ENCODE assay signal across 8 cellular contexts in genomic region chr7:155645652-155646051, GRCh38. TPM values are rescaled to one million over a fixed set of nuclear protein-coding genes. Genes with fewer than 3 reads are reported as not detected.
DNase-seq lines count a peak whose midpoint lies in the region; ATAC-seq, FAIRE-seq and TF ChIP-seq lines count a peak whose summit lies in the region.

No MANE protein-coding gene starts in this region.

- peak overlapping the region; percentile 88 to 93 for H3K9ac ChIP-seq in mucosa of rectum (ENCODE audit: low read depth in 1 of 2, low read length in 2 of 2)

- BruUV-seq in MCF 10A (replicated peaks; lab: Mats Ljungman, UMichigan): no TSS peak

- no peaks in the 10 kb centered on the region for H3K27me3 Mint-ChIP-seq in stimulated activated naive CD8-positive, alpha-beta T cell treated with anti-CD3 and anti-CD28 coated beads, Interleukin-15, Interleukin-2, amounts not matched to agents 100 ng/mL and 50 ng/mL, for 24 hours
- no peaks in the 10 kb centered on the region for H3K27me3 Mint-ChIP-seq in MCF 10A (ENCODE audit: insufficient read depth, unreplicated experiment)

- POLR2A ChIA-PET in MCF 10A (lab: Yijun Ruan, JAX): no interaction called here

- ATAC-seq in stimulated activated naive CD8-positive, alpha-beta T cell treated with anti-CD3 and anti-CD28 coated beads, Interleukin-15, Interleukin-2, amounts not matched to agents 100 U/mL and 50 U/mL, for 24 hours: no peak
- ATAC-seq in GM18909 (IDR thresholded peaks at IDR 0.05; ENCODE audit: poor library complexity, unreplicated experiment): no peak

- CTCF ChIA-PET in MCF 10A (lab: Yijun Ruan, JAX): no interaction called here

- H3K4me3 ChIP-seq in mucosa of rectum (ENCODE audit: low read length in 2 of 2): peak overlapping the region; percentile 97

- peaks cover 0 to 4% of the 10 kb centered on the region in 2 donors for H3K9me3 ChIP-seq in mucosa of rectum (ENCODE audit: control insufficient read depth in 2 of 2, low read length in 2 of 2)

- peaks cover 64% of the 10 kb centered on the region for H3K4me1 Mint-ChIP-seq in stimulated activated naive CD8-positive, alpha-beta T cell treated with anti-CD3 and anti-CD28 coated beads, Interleukin-15, Interleukin-2, amounts not matched to agents 100 ng/mL and 50 ng/mL, for 24 hours (ENCODE audit: low read depth)
- H3K4me1 Mint-ChIP-seq in MCF 10A (ENCODE audit: insufficient read depth, unreplicated experiment): peaks cover 29% of the 10 kb centered on the region

- peak overlapping the region; percentile 99 for H3K27ac Mint-ChIP-seq in stimulated activated naive CD8-positive, alpha-beta T cell treated with anti-CD3 and anti-CD28 coated beads, Interleukin-15, Interleukin-2, amounts not matched to agents 100 ng/mL and 50 ng/mL, for 24 hours
- H3K27ac Mint-ChIP-seq in MCF 10A (ENCODE audit: low read depth, unreplicated experiment): peak overlapping the region; percentile 93

- H3K27me3 ChIP-seq in mucosa of rectum (ENCODE audit: control insufficient read depth in 2 of 2, insufficient read depth in 2 of 2, low read length in 2 of 2): no peaks in the 10 kb centered on the region

- no peak for DNase-seq in stimulated activated naive CD8-positive, alpha-beta T cell treated with anti-CD3 and anti-CD28 coated beads, Interleukin-15, Interleukin-2, amounts not matched to agents 100 U/mL and 50 U/mL, for 24 hours
- no peak for DNase-seq in MCF 10A (ENCODE audit: unreplicated experiment)
- no peak for DNase-seq in AG20443 (ENCODE audit: low spot score)
- DNase-seq in urothelium cell line (ENCODE audit: low spot score): no peak
- no peak for DNase-seq in mesenteric fat pad (ENCODE audit: low spot score)

- peaks cover 2 to 13% of the 10 kb centered on the region in 2 donors for H3K36me3 ChIP-seq in mucosa of rectum (ENCODE audit: control insufficient read depth in 2 of 2, insufficient read depth in 2 of 2, low read length in 2 of 2)

- no peak overlapping the region for H3K27ac ChIP-seq in mucosa of rectum (ENCODE audit: low read depth in 2 of 2, low read length in 2 of 2)

- intact Hi-C loops in MCF 10A (cut with micrococcal nuclease): loop anchor here (2.0 to 5.0 kb wide), 3 partner anchors 21 to 85 kb away; no protein-coding TSS in a partner anchor

- FAIRE-seq in urothelium cell line (lab: Jason Lieb, UNC): no peak

- peak overlapping the region; percentile 93 for H3K4me3 Mint-ChIP-seq in stimulated activated naive CD8-positive, alpha-beta T cell treated with anti-CD3 and anti-CD28 coated beads, Interleukin-15, Interleukin-2, amounts not matched to agents 100 ng/mL and 50 ng/mL, for 24 hours
- H3K4me3 Mint-ChIP-seq in MCF 10A (ENCODE audit: unreplicated experiment): peak overlapping the region; percentile 78

- peaks cover 64% of the 10 kb centered on the region for H3K36me3 Mint-ChIP-seq in stimulated activated naive CD8-positive, alpha-beta T cell treated with anti-CD3 and anti-CD28 coated beads, Interleukin-15, Interleukin-2, amounts not matched to agents 100 ng/mL and 50 ng/mL, for 24 hours (ENCODE audit: low read depth)
- peaks cover 19% of the 10 kb centered on the region for H3K36me3 Mint-ChIP-seq in MCF 10A (ENCODE audit: insufficient read depth, unreplicated experiment)

- H3K9me3 Mint-ChIP-seq in stimulated activated naive CD8-positive, alpha-beta T cell treated with anti-CD3 and anti-CD28 coated beads, Interleukin-15, Interleukin-2, amounts not matched to agents 100 ng/mL and 50 ng/mL, for 24 hours: peaks cover 8% of the 10 kb centered on the region
- peaks cover 17% of the 10 kb centered on the region for H3K9me3 Mint-ChIP-seq in MCF 10A (ENCODE audit: unreplicated experiment)

- peaks cover 15 to 17% of the 10 kb centered on the region in 2 donors for H3K4me1 ChIP-seq in mucosa of rectum (ENCODE audit: control insufficient read depth in 2 of 2, insufficient read depth in 2 of 2, low read length in 2 of 2)

- no peak for TF ChIP-seq CTCF in MCF 10A (IDR thresholded peaks at IDR 0.05; ENCODE audit: unreplicated experiment)

RNA-seq across cellular contexts. Expression of gene RBM33, which starts 1.2 kb away (rescaled TPM):
- total RNA-seq in MCF 10A (2022): 80.5 and 81.9 TPM in 2 replicates
- 43.7 TPM for total RNA-seq in mesenteric fat pad
